In genomic region chr14:34554540-34555250, GRCh38 we compare ENCODE assay signal across 8 cellular contexts. TPM values are rescaled to one million over a fixed set of nuclear protein-coding genes. Genes with fewer than 3 reads are reported as not detected.
DNase-seq lines count a peak whose midpoint lies in the region; ATAC-seq and TF ChIP-seq lines count a peak whose summit lies in the region.

No MANE protein-coding gene starts in this region.

- H3K27ac ChIP-seq in left lung (peak overlapping the region; percentile 27 to 50), suprapubic skin (peak overlapping the region; percentile 73)

- H3K4me3 ChIP-seq in left lung (no peak overlapping the region), suprapubic skin (no peak overlapping the region)

- H3K4me1 ChIP-seq in left lung (peaks cover 0 to 8% of the 10 kb centered on the region in 2 donors), suprapubic skin (peaks cover 6% of the 10 kb centered on the region)

- H3K27me3 Mint-ChIP-seq in activated CD4-positive, alpha-beta T cell treated with anti-CD3 and anti-CD28 coated beads, Interleukin-2, amount 10 ng/mL, durations not matched to agents 24 days and 14 days = no peaks in the 10 kb centered on the region
- no peaks in the 10 kb centered on the region for H3K27me3 Mint-ChIP-seq in activated CD8-positive, alpha-beta T cell treated with anti-CD3 and anti-CD28 coated beads for 36 hours

- no peaks in the 10 kb centered on the region for H3K36me3 ChIP-seq in left lung
- no peaks in the 10 kb centered on the region for H3K36me3 ChIP-seq in suprapubic skin

- POLR2A ChIA-PET in activated CD8-positive, alpha-beta T cell treated with anti-CD3 and anti-CD28 coated beads for 36 hours (lab: Charles Lee) = no interaction called here

- H3K9me3 ChIP-seq in left lung (no peaks in the 10 kb centered on the region), suprapubic skin (no peaks in the 10 kb centered on the region)

- no peaks in the 10 kb centered on the region for H3K27me3 ChIP-seq in left lung
- H3K27me3 ChIP-seq in suprapubic skin = no peaks in the 10 kb centered on the region

- no peak for TF ChIP-seq CTCF in activated CD8-positive, alpha-beta T cell treated with anti-CD3 and anti-CD28 coated beads for 36 hours (IDR thresholded peaks at IDR 0.05)
- TF ChIP-seq CTCF in left lung (IDR thresholded peaks at IDR 0.05) = no peak
- TF ChIP-seq CTCF in suprapubic skin (IDR thresholded peaks at IDR 0.05) = no peak

- H3K4me3 Mint-ChIP-seq in activated CD4-positive, alpha-beta T cell treated with anti-CD3 and anti-CD28 coated beads, Interleukin-2, amount 10 ng/mL, durations not matched to agents 24 days and 14 days = peak overlapping the region; percentile 69
- H3K4me3 Mint-ChIP-seq in activated CD8-positive, alpha-beta T cell treated with anti-CD3 and anti-CD28 coated beads for 36 hours = peak overlapping the region; percentile 43

- DNase-seq in activated CD4-positive, alpha-beta T cell treated with anti-CD3 and anti-CD28 coated beads, Interleukin-2, amount 10 ng/mL, durations not matched to agents 24 days and 14 days = peak; percentile 74
- no peak for DNase-seq in activated CD4-positive, alpha-beta T cell treated with anti-CD3 and anti-CD28 coated beads for 1 hour
- no peak for DNase-seq in activated CD8-positive, alpha-beta T cell treated with anti-CD3 and anti-CD28 coated beads for 36 hours
- DNase-seq in left lung = no peak
- DNase-seq in suprapubic skin (ENCODE audit: low spot score in 2 of 2) = peak in 1 of 2 donors; percentile 56
- no peak for DNase-seq in NCI-H345 (lab: John Stamatoyannopoulos, UW)
- DNase-seq in stimulated activated naive CD4-positive, alpha-beta T cell treated with Interleukin-2 at 50 U/mL for 16 hours (lab: John Stamatoyannopoulos, UW) = no peak
- DNase-seq in AG20443 (ENCODE audit: low spot score) = no peak

- H3K4me1 Mint-ChIP-seq in activated CD4-positive, alpha-beta T cell treated with anti-CD3 and anti-CD28 coated beads, Interleukin-2, amount 10 ng/mL, durations not matched to agents 24 days and 14 days = peaks cover 17% of the 10 kb centered on the region
- H3K4me1 Mint-ChIP-seq in activated CD8-positive, alpha-beta T cell treated with anti-CD3 and anti-CD28 coated beads for 36 hours (ENCODE audit: low read depth) = peaks cover 19% of the 10 kb centered on the region

- intact Hi-C loops in activated CD4-positive, alpha-beta T cell treated with anti-CD3 and anti-CD28 coated beads, Interleukin-2, amount 10 ng/mL, durations not matched to agents 24 days and 14 days (cut with micrococcal nuclease) = no loop called here
- intact Hi-C loops in activated CD8-positive, alpha-beta T cell treated with anti-CD3 and anti-CD28 coated beads for 36 hours (cut with micrococcal nuclease) = no loop called here
- intact Hi-C loops in left lung (cut with DNase I) = no loop called here

- 47% methylated on average over 9 of the region's 9 CpGs for WGBS in suprapubic skin

- no peak for TF ChIP-seq EP300 in suprapubic skin (IDR thresholded peaks at IDR 0.05)

- CTCF ChIA-PET in activated CD8-positive, alpha-beta T cell treated with anti-CD3 and anti-CD28 coated beads for 36 hours (lab: Charles Lee) = interaction anchor here (1.5 kb wide), 1 partner anchor 223 kb away, joined by 4 read pairs; no protein-coding TSS in a partner anchor

- TF ChIP-seq POLR2A in suprapubic skin (IDR thresholded peaks at IDR 0.05) = no peak

- H3K36me3 Mint-ChIP-seq in activated CD4-positive, alpha-beta T cell treated with anti-CD3 and anti-CD28 coated beads, Interleukin-2, amount 10 ng/mL, durations not matched to agents 24 days and 14 days (ENCODE audit: low read depth) = no peaks in the 10 kb centered on the region
- H3K36me3 Mint-ChIP-seq in activated CD8-positive, alpha-beta T cell treated with anti-CD3 and anti-CD28 coated beads for 36 hours (ENCODE audit: low read depth) = no peaks in the 10 kb centered on the region

- no peak for ATAC-seq in activated CD8-positive, alpha-beta T cell treated with anti-CD3 and anti-CD28 coated beads for 36 hours
- ATAC-seq in left lung = no peak

- no peaks in the 10 kb centered on the region for H3K9me3 Mint-ChIP-seq in activated CD4-positive, alpha-beta T cell treated with anti-CD3 and anti-CD28 coated beads, Interleukin-2, amount 10 ng/mL, durations not matched to agents 24 days and 14 days
- peaks cover 9% of the 10 kb centered on the region for H3K9me3 Mint-ChIP-seq in activated CD8-positive, alpha-beta T cell treated with anti-CD3 and anti-CD28 coated beads for 36 hours

- peak overlapping the region; percentile 72 for H3K27ac Mint-ChIP-seq in activated CD4-positive, alpha-beta T cell treated with anti-CD3 and anti-CD28 coated beads, Interleukin-2, amount 10 ng/mL, durations not matched to agents 24 days and 14 days
- peak overlapping the region; percentile 43 for H3K27ac Mint-ChIP-seq in activated CD8-positive, alpha-beta T cell treated with anti-CD3 and anti-CD28 coated beads for 36 hours

RNA-seq across cellular contexts. Expression of gene EAPP, which starts 15.2 kb away (rescaled TPM):
- total RNA-seq in activated CD4-positive, alpha-beta T cell treated with anti-CD3 and anti-CD28 coated beads, Interleukin-2, amount 10 ng/mL, durations not matched to agents 24 days and 14 days = 33.7 and 34.7 TPM in 2 replicates
- 10 to 100 TPM; 29.9 to 32.0 TPM for total RNA-seq in activated CD8-positive, alpha-beta T cell treated with anti-CD3 and anti-CD28 coated beads for 36 hours
- total RNA-seq in left lung (10 to 100 TPM; 23.2 to 25.8 TPM), suprapubic skin (10 to 100 TPM; 31.6 to 52.5 (median 43.7) TPM)
